ENCODE assay signal across 8 cellular contexts in the genomic region with DNA sequence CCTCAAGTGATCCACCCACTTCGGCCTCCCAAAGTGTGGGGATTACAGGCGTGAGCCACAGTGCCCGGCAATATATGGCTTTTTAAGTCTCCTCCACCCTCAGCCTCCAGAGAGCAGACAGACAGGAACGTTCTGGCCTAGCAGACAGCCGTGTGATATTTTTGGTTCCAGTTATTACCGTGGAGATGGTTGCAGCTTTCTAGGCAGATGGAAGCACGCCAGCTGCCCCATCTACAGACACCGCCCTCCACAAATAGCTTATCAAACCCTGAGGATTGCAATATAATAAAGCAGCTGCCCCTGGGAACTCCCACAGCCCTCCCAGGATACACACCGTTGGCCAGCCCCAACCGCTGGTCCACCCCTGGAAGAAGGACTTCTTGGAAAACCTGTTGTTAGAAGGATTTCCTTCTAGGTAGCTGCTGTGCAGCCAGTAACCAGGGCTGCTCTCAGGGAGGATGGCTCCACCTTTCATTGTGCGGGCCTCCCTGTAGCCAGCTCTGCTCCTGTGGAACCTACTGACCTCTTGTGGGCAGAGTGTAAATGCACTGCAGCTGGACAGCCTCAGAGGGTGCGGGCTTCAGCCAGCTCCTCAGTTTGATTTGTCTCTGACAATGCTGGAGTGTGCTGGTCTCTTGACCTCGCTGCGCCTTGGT.
DNase-seq lines count a peak whose midpoint lies in the region; ATAC-seq and TF ChIP-seq lines count a peak whose summit lies in the region.

No MANE protein-coding gene starts in this region.

- H3K4me1 ChIP-seq in HAP-1: no peaks in the 10 kb centered on the region

- no peak overlapping the region for H3K4me3 ChIP-seq in HAP-1
- H3K4me3 ChIP-seq in WERI-Rb-1 (ENCODE audit: low read depth, low read length): no peak overlapping the region

- H3K27me3 ChIP-seq in HAP-1 (ENCODE audit: low read depth) (no peaks in the 10 kb centered on the region), WERI-Rb-1 (ENCODE audit: insufficient read depth, low read depth, severe bottlenecking) (peaks cover 11% of the 10 kb centered on the region)

- H3K27ac ChIP-seq in WERI-Rb-1: no peak overlapping the region

- in situ Hi-C loops in HAP-1 (cut with MboI; ENCODE audit: low sequenced_read_pairs): loop anchor here (25.0 kb wide), 3 partner anchors 225 to 725 kb away; no protein-coding TSS in a partner anchor

- peak; percentile 50 for DNase-seq in SIG-M5 treated with dmso at 0.1 percent for 504 hours (lab: John Stamatoyannopoulos, UW; ENCODE audit: unreplicated experiment)
- no peak for DNase-seq in SIG-M5 (lab: John Stamatoyannopoulos, UW)
- DNase-seq in HAP-1 (ENCODE audit: low spot score in 2 of 2): peak; percentile 84 to 86
- peak; percentile 45 for DNase-seq in NCI-H2107 treated with DMSO at 0.1 percent for 48 hours (lab: John Stamatoyannopoulos, UW; ENCODE audit: unreplicated experiment)
- DNase-seq in WERI-Rb-1: peak; percentile 75
- peak; percentile 71 for DNase-seq in glomerular visceral epithelial cell (ENCODE audit: extremely low spot score)
- peak; percentile 64 for DNase-seq in pons (ENCODE audit: low spot score)

- no peak for ATAC-seq in HG02938 (IDR thresholded peaks at IDR 0.05; ENCODE audit: unreplicated experiment)

- H3K36me3 ChIP-seq in HAP-1 (replicated peaks) (no peaks in the 10 kb centered on the region), WERI-Rb-1 (no peaks in the 10 kb centered on the region)

- peak; percentile 84 for TF ChIP-seq CTCF in WERI-Rb-1 (IDR thresholded peaks at IDR 0.05; ENCODE audit: low read depth, low read length)

- H3K9me3 ChIP-seq in HAP-1 (no peaks in the 10 kb centered on the region), WERI-Rb-1 (ENCODE audit: severe bottlenecking) (no peaks in the 10 kb centered on the region)
